17 cellular contexts compared by ENCODE assay signal in genomic region chr15:52200831-52201365, GRCh38. TPM values are rescaled to one million over a fixed set of nuclear protein-coding genes. Genes with fewer than 3 reads are reported as not detected.
DNase-seq lines count a peak whose midpoint lies in the region; ATAC-seq and TF ChIP-seq lines count a peak whose summit lies in the region.
"Had no signal": no experiment of that assay in that cellular context is flagged by ENCODE, and none has a peak within 500 bp of the region (broad histone marks: within the 10 kb centered on the region; RNA-seq: fewer than 3 reads in every experiment).

No MANE protein-coding gene starts in this region.

- no peak overlapping the region for H3K27ac ChIP-seq in esophagus muscularis mucosa (replicated peaks in 1 of 4)

- no peaks in the 10 kb centered on the region for H3K27me3 ChIP-seq in esophagus muscularis mucosa

- peaks cover 7% of the 10 kb centered on the region for H3K4me1 Mint-ChIP-seq in WTC11
- H3K4me1 Mint-ChIP-seq: B cell, CD14-positive monocyte had no signal

- CTCF ChIA-PET in WTC11 (lab: Charles Lee): interaction anchor here (1.4 kb wide), 1 partner anchor 16 kb away, joined by 4 read pairs; no protein-coding TSS in a partner anchor

- TF ChIP-seq CTCF in foreskin fibroblast (IDR thresholded peaks at IDR 0.05; ENCODE audit: low read depth, low read length): no peak
- no peak for TF ChIP-seq CTCF in esophagus muscularis mucosa (IDR thresholded peaks at IDR 0.05)
- TF ChIP-seq CTCF in WTC11 (IDR thresholded peaks at IDR 0.05): no peak

- no peaks in the 10 kb centered on the region for H3K27me3 Mint-ChIP-seq in WTC11 (ENCODE audit: low read depth)
- H3K27me3 Mint-ChIP-seq: B cell had no signal

- ATAC-seq in WTC11: no peak
- ATAC-seq: HCT116 had no signal

- H3K9me3 ChIP-seq in esophagus muscularis mucosa: no peaks in the 10 kb centered on the region

- POLR2A ChIA-PET in WTC11 (lab: Charles Lee): no interaction called here

- no peak overlapping the region; the same call in 1 of the 2 replicates for H3K27ac Mint-ChIP-seq in WTC11
- H3K27ac Mint-ChIP-seq: B cell, CD14-positive monocyte had no signal

- WGBS in esophagus muscularis mucosa: 89% methylated on average over 1 of the region's 1 CpG

- no peaks in the 10 kb centered on the region for H3K4me1 ChIP-seq in esophagus muscularis mucosa

- DNase-seq in AG20443 (ENCODE audit: low spot score): peak; percentile 29
- peak; percentile 21 for DNase-seq in NCI-H524 treated with DMSO at 0.1 percent for 48 hours (lab: John Stamatoyannopoulos, UW)
- peak; percentile 54 for DNase-seq in dermis blood vessel endothelial cell
- DNase-seq in lung microvascular endothelial cell (ENCODE audit: low read depth in 2 of 2): peak; percentile 5 to 54
- DNase-seq in foreskin fibroblast: no peak
- no peak for DNase-seq in esophagus muscularis mucosa (ENCODE audit: extremely low spot score)
- DNase-seq in WTC11 (ENCODE audit: low spot score): no peak
- DNase-seq: DMS79, KG1, NCI-H1092 treated with DMSO at 0.1 percent for 48 hours, NCI-H146, NCI-H2029, NCI-H345, SHP77 had no signal

- no peaks in the 10 kb centered on the region for H3K9me3 Mint-ChIP-seq in WTC11
- H3K9me3 Mint-ChIP-seq: CD14-positive monocyte had no signal

- no peak for TF ChIP-seq EP300 in esophagus muscularis mucosa (IDR thresholded peaks at IDR 0.05)

- no peak for TF ChIP-seq POLR2A in esophagus muscularis mucosa (IDR thresholded peaks at IDR 0.05; ENCODE audit: low read depth)

- intact Hi-C loops in esophagus muscularis mucosa (cut with DNase I): no loop called here

- H3K4me3 ChIP-seq in foreskin fibroblast (ENCODE audit: low read depth in 1 of 2, low read length in 2 of 2): no peak overlapping the region
- H3K4me3 ChIP-seq in esophagus muscularis mucosa: no peak overlapping the region

- H3K4me3 Mint-ChIP-seq in WTC11: no peak overlapping the region
- H3K4me3 Mint-ChIP-seq: B cell, CD14-positive monocyte had no signal

- peaks cover 0 to 15% (median 4%) of the 10 kb centered on the region in 4 donors for H3K36me3 ChIP-seq in esophagus muscularis mucosa

- peaks cover 38% of the 10 kb centered on the region for H3K36me3 Mint-ChIP-seq in WTC11
- H3K36me3 Mint-ChIP-seq: CD14-positive monocyte had no signal

TF ChIP-seq in WTC11, 78 proteins besides CTCF, POLR2A, EP300 and RAD21:
- TF ChIP-seq, protein P1, sequence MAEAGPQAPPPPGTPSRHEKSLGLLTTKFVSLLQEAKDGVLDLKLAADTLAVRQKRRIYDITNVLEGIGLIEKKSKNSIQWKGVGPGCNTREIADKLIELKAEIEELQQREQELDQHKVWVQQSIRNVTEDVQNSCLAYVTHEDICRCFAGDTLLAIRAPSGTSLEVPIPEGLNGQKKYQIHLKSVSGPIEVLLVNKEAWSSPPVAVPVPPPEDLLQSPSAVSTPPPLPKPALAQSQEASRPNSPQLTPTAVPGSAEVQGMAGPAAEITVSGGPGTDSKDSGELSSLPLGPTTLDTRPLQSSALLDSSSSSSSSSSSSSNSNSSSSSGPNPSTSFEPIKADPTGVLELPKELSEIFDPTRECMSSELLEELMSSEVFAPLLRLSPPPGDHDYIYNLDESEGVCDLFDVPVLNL (CRISPR knock-in tag; IDR thresholded peaks at IDR 0.05; ENCODE audit: borderline replicate concordance, low read depth): no peak
- TF ChIP-seq ZNF121 (CRISPR knock-in tag; IDR thresholded peaks at IDR 0.05) (no peak), EMX1 (CRISPR knock-in tag; IDR thresholded peaks at IDR 0.05) (no peak), TCF7 (CRISPR knock-in tag; IDR thresholded peaks at IDR 0.05; ENCODE audit: low read depth) (no peak)

RNA-seq across cellular contexts. Expression of gene GNB5, which starts 9.7 kb away (rescaled TPM):
- total RNA-seq in dermis blood vessel endothelial cell (31.8 and 48.3 TPM in 2 replicates), lung microvascular endothelial cell (26.6 and 39.1 TPM in 2 replicates), esophagus muscularis mucosa (10 to 100 TPM; 26.7 to 50.1 (median 36.2) TPM), WTC11 (2021) (37.0 to 48.2 TPM (median 41.4 TPM) in 3 replicates)

Comparison
In these comparisons a context has a peak if more than half of its experiments do, and no peak if none do; other contexts are left out.
1. DNase-seq: peak in AG20443 (single experiment), NCI-H524 treated with DMSO at 0.1 percent for 48 hours (single experiment), dermis blood vessel endothelial cell (single experiment) and lung microvascular endothelial cell (2 of 2); none in foreskin fibroblast (0 of 2), esophagus muscularis mucosa (single experiment) and WTC11 (single experiment).